Comparison of ENCODE assay signal across 19 cellular contexts in genomic region chr16:17138801-17139200, GRCh38.
A peak's percentile ranks its signal among the peaks of the same experiment; 100 is the strongest.
DNase-seq lines count a peak whose midpoint lies in the region; ATAC-seq, FAIRE-seq and TF ChIP-seq lines count a peak whose summit lies in the region.
"Had no signal": no experiment of that assay in that cellular context is flagged by ENCODE, and none has a peak within 500 bp of the region (broad histone marks: within the 10 kb centered on the region; RNA-seq: fewer than 3 reads in every experiment).

No MANE protein-coding gene starts in this region.

- H3K36me3 ChIP-seq in K562 (ENCODE audit: control insufficient read depth, insufficient read depth, low read length), result peaks cover 3% of the 10 kb centered on the region; the same call in 1 of the 3 replicates
- peaks cover 0 to 8% of the 10 kb centered on the region in 2 donors for H3K36me3 ChIP-seq in aorta (ENCODE audit: control insufficient read depth in 1 of 2, insufficient read depth in 2 of 2, low read length in 1 of 2)
- H3K36me3 ChIP-seq in psoas muscle (ENCODE audit: insufficient read depth in 1 of 2, low read depth in 1 of 2), result no peaks in the 10 kb centered on the region
- H3K36me3 ChIP-seq: BE2C had no signal

- H3K9me3 ChIP-seq in K562 (replicated peaks; ENCODE audit: control insufficient read depth, insufficient read depth, low read depth, low read length) (no peaks in the 10 kb centered on the region), aorta (ENCODE audit: control insufficient read depth, low read length) (no peaks in the 10 kb centered on the region), psoas muscle (no peaks in the 10 kb centered on the region)
- H3K9me3 ChIP-seq: BE2C, testis had no signal

- peak; percentile 56 for FAIRE-seq in K562 (lab: Jason Lieb, UNC)
- FAIRE-seq: bronchial epithelial cell had no signal

- TF ChIP-seq EP300 in K562 (IDR thresholded peaks at IDR 0.05; ENCODE audit: low read length), result no peak

- H3K4me2 ChIP-seq in K562 (ENCODE audit: insufficient read depth, low read length), result no peak overlapping the region
- H3K4me2 ChIP-seq: PC-9 had no signal

- H3K9ac ChIP-seq in K562 (ENCODE audit: insufficient read depth in 1 of 2, low read depth in 2 of 2, low read length in 2 of 2), result no peak overlapping the region

- no peak for TF ChIP-seq RAD21 in K562 (CRISPR knock-in tag; conservative IDR thresholded peaks at IDR 0.05 in 1 of 2, IDR thresholded peaks at IDR 0.05 in 1 of 2)

- no peak for TF ChIP-seq POLR2A in K562 (conservative IDR thresholded peaks at IDR 0.05)

- ATAC-seq in K562 (peak; percentile 58; the same call in 1 of the 3 replicates), aorta (ENCODE audit: low FRiP score) (no peak), psoas muscle (no peak)
- ATAC-seq: activated T-cell treated with anti-CD3 and anti-CD28 coated beads, Interleukin-2, amount 50 U/mL, for 4 hours had no signal

- DNase-seq in EH (ENCODE audit: low read depth) (peak; percentile 35), HuH-7.5 (ENCODE audit: low spot score) (peak; percentile 10), K562 (ENCODE audit: extremely low read depth in 1 of 4, low spot score in 3 of 4) (peak; percentile 27 to 65 (median 56)), neural crest cell (ENCODE audit: low read depth, low spot score) (peak; percentile 37), aorta (no peak), GF-D8 (lab: John Stamatoyannopoulos, UW) (no peak), NK-92 (lab: John Stamatoyannopoulos, UW; ENCODE audit: unreplicated experiment) (no peak), psoas muscle (no peak)
- DNase-seq: activated CD4-positive, alpha-beta memory T cell treated with anti-CD3 and anti-CD28 coated beads for 36 hours; activated naive CD8-positive, alpha-beta T cell treated with anti-CD3 and anti-CD28 coated beads, Interleukin-2, amount 10 ng/mL, durations not matched to agents 7 days and 5 days; activated T-cell treated with anti-CD3 and anti-CD28 coated beads, Interleukin-2, amount 50 U/mL, for 4 hours; BE2C; dermis blood vessel endothelial cell; NCI-H2029; NCI-H510A treated with DMSO at 0.1 percent for 48 hours; stimulated activated CD4-positive, alpha-beta T cell treated with anti-CD3 and anti-CD28 coated beads, Interleukin-4, amount 100 ng/mL, for 1 hour; testis had no signal

- no peak overlapping the region for H3K4me3 Mint-ChIP-seq in neural crest cell
- H3K4me3 Mint-ChIP-seq: activated CD4-positive, alpha-beta memory T cell treated with anti-CD3 and anti-CD28 coated beads for 36 hours; activated naive CD8-positive, alpha-beta T cell treated with anti-CD3 and anti-CD28 coated beads, Interleukin-2, amount 10 ng/mL, durations not matched to agents 7 days and 5 days; activated T-cell treated with anti-CD3 and anti-CD28 coated beads, Interleukin-2, amount 50 U/mL, for 4 hours had no signal

- H3K79me2 ChIP-seq in K562 (ENCODE audit: control insufficient read depth, insufficient read depth, low read length), result no peaks in the 10 kb centered on the region

- CTCF ChIA-PET in K562 (lab: Yijun Ruan, JAX; ENCODE audit: low intra/inter-chr PET ratio), result no interaction called here

- in situ Hi-C loops in K562 (cut with MboI), result no loop called here

- H3K27me3 ChIP-seq in K562 (ENCODE audit: control insufficient read depth in 2 of 2, insufficient read depth in 2 of 2, low read length in 2 of 2) (no peaks in the 10 kb centered on the region), aorta (ENCODE audit: control insufficient read depth in 1 of 2, insufficient read depth in 2 of 2, low read length in 1 of 2) (no peaks in the 10 kb centered on the region), psoas muscle (ENCODE audit: insufficient read depth in 3 of 3, low read length in 2 of 3) (peaks cover 0 to 2% (median 0%) of the 10 kb centered on the region in 3 donors)
- H3K27me3 ChIP-seq: BE2C, testis had no signal

- no peaks in the 10 kb centered on the region for H3K9me1 ChIP-seq in K562 (ENCODE audit: control insufficient read depth, insufficient read depth, low read length)

- no peak overlapping the region for H2AFZ ChIP-seq in K562 (ENCODE audit: low read depth, low read length)
- H2AFZ ChIP-seq: PC-9 had no signal

- TF ChIP-seq CTCF in K562 (IDR thresholded peaks at IDR 0.05 in 2 of 3, conservative IDR thresholded peaks at IDR 0.05 in 1 of 3; ENCODE audit: insufficient read depth in 2 of 3, low read depth in 1 of 3, low read length in 3 of 3), result no peak
- TF ChIP-seq CTCF in neural crest cell (conservative IDR thresholded peaks at IDR 0.05), result no peak
- no peak for TF ChIP-seq CTCF in psoas muscle (IDR thresholded peaks at IDR 0.05)

- H4K20me1 ChIP-seq in K562 (replicated peaks; ENCODE audit: control insufficient read depth, insufficient read depth, low read length), result peaks cover 24% of the 10 kb centered on the region

- BruUV-seq in K562 (replicated peaks; lab: Mats Ljungman, UMichigan), result no TSS peak

- H3K4me1 Mint-ChIP-seq in neural crest cell, result no peaks in the 10 kb centered on the region

- intact Hi-C loops in K562 (cut with micrococcal nuclease) (no loop called here), aorta (cut with DNase I) (no loop called here), psoas muscle (cut with DNase I) (loop anchor here in 1 of 2 donors (2.0 kb wide), 1 partner anchor 74 kb away; no protein-coding TSS in a partner anchor)

- H3K4me1 ChIP-seq in K562 (replicated peaks in 1 of 2; ENCODE audit: control insufficient read depth in 2 of 2, insufficient read depth in 2 of 2, low read length in 2 of 2), result no peaks in the 10 kb centered on the region
- H3K4me1 ChIP-seq in aorta (ENCODE audit: control insufficient read depth in 1 of 2, insufficient read depth in 2 of 2, low read length in 2 of 2), result no peaks in the 10 kb centered on the region
- H3K4me1 ChIP-seq in psoas muscle, result no peaks in the 10 kb centered on the region
- H3K4me1 ChIP-seq: BE2C, testis had no signal

- no peak overlapping the region for H3K4me3 ChIP-seq in K562
- H3K4me3 ChIP-seq in aorta (ENCODE audit: low read length in 2 of 2), result no peak overlapping the region
- H3K4me3 ChIP-seq in psoas muscle, result no peak overlapping the region
- H3K4me3 ChIP-seq: PC-9, testis had no signal

- H3K9me3 Mint-ChIP-seq in neural crest cell, result no peaks in the 10 kb centered on the region
- H3K9me3 Mint-ChIP-seq: activated CD4-positive, alpha-beta memory T cell treated with anti-CD3 and anti-CD28 coated beads for 36 hours; activated naive CD8-positive, alpha-beta T cell treated with anti-CD3 and anti-CD28 coated beads, Interleukin-2, amount 10 ng/mL, durations not matched to agents 7 days and 5 days; activated T-cell treated with anti-CD3 and anti-CD28 coated beads, Interleukin-2, amount 50 U/mL, for 4 hours had no signal

- no peak overlapping the region for H3K27ac Mint-ChIP-seq in neural crest cell (ENCODE audit: unreplicated experiment)
- H3K27ac Mint-ChIP-seq: activated CD4-positive, alpha-beta memory T cell treated with anti-CD3 and anti-CD28 coated beads for 36 hours; activated naive CD8-positive, alpha-beta T cell treated with anti-CD3 and anti-CD28 coated beads, Interleukin-2, amount 10 ng/mL, durations not matched to agents 7 days and 5 days had no signal

- no peaks in the 10 kb centered on the region for H3K27me3 Mint-ChIP-seq in neural crest cell (ENCODE audit: low read depth)
- H3K27me3 Mint-ChIP-seq: activated CD4-positive, alpha-beta memory T cell treated with anti-CD3 and anti-CD28 coated beads for 36 hours; activated naive CD8-positive, alpha-beta T cell treated with anti-CD3 and anti-CD28 coated beads, Interleukin-2, amount 10 ng/mL, durations not matched to agents 7 days and 5 days had no signal

- no peak overlapping the region for H3K27ac ChIP-seq in K562 (ENCODE audit: extremely low read depth, low read depth, low read length)
- no peak overlapping the region for H3K27ac ChIP-seq in aorta (ENCODE audit: low read depth in 1 of 2, low read length in 2 of 2)
- no peak overlapping the region for H3K27ac ChIP-seq in psoas muscle
- H3K27ac ChIP-seq: PC-9, testis had no signal

- H3K36me3 Mint-ChIP-seq in neural crest cell (ENCODE audit: low read depth), result peaks cover 2% of the 10 kb centered on the region

- WGBS in K562 (ENCODE audit: insufficient coverage, low coverage, missing lambda C conversion rate), result 48% methylated on average over 4 of the region's 4 CpGs
- WGBS in aorta, 2 donors, result 56% methylated on average over 4 of the region's 4 CpGs
- 60 to 63% (median 63%) methylated on average over 4 of the region's 4 CpGs for WGBS in psoas muscle, 3 donors

- POLR2A ChIA-PET in K562 (lab: Yijun Ruan, JAX), result interaction anchor here (2.8 kb wide), 1 partner anchor 11 kb away, joined by 12 read pairs; no protein-coding TSS in a partner anchor

TF ChIP-seq in K562, 482 proteins besides CTCF, POLR2A, EP300 and RAD21 (continues in another document):
- no peak for TF ChIP-seq TAF15 (IDR thresholded peaks at IDR 0.05; ENCODE audit: low read depth, low read length)
- TF ChIP-seq TAF9B (IDR thresholded peaks at IDR 0.05; ENCODE audit: partially characterized antibody), result no peak
- peak; percentile 66 for TF ChIP-seq KLF13 (tag; IDR thresholded peaks at IDR 0.05; ENCODE audit: borderline replicate concordance, low read depth)
- 0 out of 2 replicates have a peak, but pooled peaks have one; percentile 32 for TF ChIP-seq VEZF1 (CRISPR knock-in tag; IDR thresholded peaks at IDR 0.05)

Comparison
In these comparisons a context has a peak if more than half of its experiments do, and no peak if none do; other contexts are left out.
1. DNase-seq: peak in EH (single experiment), HuH-7.5 (single experiment), K562 (4 of 4) and neural crest cell (single experiment); none in aorta (0 of 2), GF-D8 (single experiment), NK-92 (single experiment) and psoas muscle (0 of 2).